In genomic region chr11:116787786-116788486, GRCh38 we compare ENCODE assay signal across 8 cellular contexts. TPM values are rescaled to one million over a fixed set of nuclear protein-coding genes. Genes with fewer than 3 reads are reported as not detected.
DNase-seq lines count a peak whose midpoint lies in the region; ATAC-seq and TF ChIP-seq lines count a peak whose summit lies in the region.

Gene ZPR1, minus strand, starts transcription at chr11:116788023. Its CDS starts 33 bp downstream, at chr11:116787990.

- peak within 1 kb of the TSS; percentile 93 for H3K4me3 ChIP-seq in CD4-positive, CD25-positive, alpha-beta regulatory T cell (ENCODE audit: low read depth, low read length)
- peak within 1 kb of the TSS; percentile 74 for H3K4me3 ChIP-seq in NT2/D1 (ENCODE audit: insufficient read length, low read depth)
- H3K4me3 ChIP-seq in endodermal cell (ENCODE audit: low read length): peak within 1 kb of the TSS; percentile 93

- peaks cover 23% of the 10 kb centered on the region for H3K36me3 Mint-ChIP-seq in CD4-positive, CD25-positive, alpha-beta regulatory T cell
- H3K36me3 Mint-ChIP-seq in endodermal cell (ENCODE audit: low read depth): peaks cover 41% of the 10 kb centered on the region

- H3K9me3 ChIP-seq in CD4-positive, CD25-positive, alpha-beta regulatory T cell (ENCODE audit: control insufficient read depth in 2 of 2, low read length in 2 of 2): no peaks in the 10 kb centered on the region
- H3K9me3 ChIP-seq in NT2/D1 (ENCODE audit: insufficient read depth, low read length) (no peaks in the 10 kb centered on the region), endodermal cell (ENCODE audit: control insufficient read depth, low read length) (no peaks in the 10 kb centered on the region)

- H3K27me3 ChIP-seq in CD4-positive, CD25-positive, alpha-beta regulatory T cell (ENCODE audit: control insufficient read depth, insufficient read depth, low read length): no peaks in the 10 kb centered on the region
- H3K27me3 ChIP-seq in NT2/D1 (ENCODE audit: insufficient read depth, insufficient read length): peaks cover 25% of the 10 kb centered on the region
- H3K27me3 ChIP-seq in endodermal cell (ENCODE audit: control insufficient read depth, insufficient read depth, low read length, poor library complexity, severe bottlenecking): peaks cover 6% of the 10 kb centered on the region

- ATAC-seq in CD4-positive, CD25-positive, alpha-beta regulatory T cell (ENCODE audit: low read depth in 2 of 2): peak; percentile 88 to 92
- ATAC-seq in GM19397 (IDR thresholded peaks at IDR 0.05; ENCODE audit: unreplicated experiment): peak; percentile 94
- peak; percentile 63 for ATAC-seq in HG03565 (IDR thresholded peaks at IDR 0.05; ENCODE audit: unreplicated experiment)

- peaks cover 12% of the 10 kb centered on the region for H3K27me3 Mint-ChIP-seq in CD4-positive, CD25-positive, alpha-beta regulatory T cell
- H3K27me3 Mint-ChIP-seq in endodermal cell (ENCODE audit: insufficient read depth): peaks cover 27% of the 10 kb centered on the region

- H3K4me3 Mint-ChIP-seq in CD4-positive, CD25-positive, alpha-beta regulatory T cell: peak within 1 kb of the TSS; percentile 94 to 99 (median 97)
- H3K4me3 Mint-ChIP-seq in endodermal cell: peak within 1 kb of the TSS; percentile 95

- TF ChIP-seq CTCF in endodermal cell (conservative IDR thresholded peaks at IDR 0.05): no peak

- peaks cover 36% of the 10 kb centered on the region for H3K36me3 ChIP-seq in CD4-positive, CD25-positive, alpha-beta regulatory T cell (ENCODE audit: control insufficient read depth, insufficient read depth, low read length)
- peaks cover 42% of the 10 kb centered on the region for H3K36me3 ChIP-seq in NT2/D1 (ENCODE audit: insufficient read depth, insufficient read length, low read length)
- H3K36me3 ChIP-seq in endodermal cell (ENCODE audit: control insufficient read depth, insufficient read depth, low read length): peaks cover 38% of the 10 kb centered on the region

- peak within 1 kb of the TSS; percentile 97 to 100 (median 99) for H3K27ac Mint-ChIP-seq in CD4-positive, CD25-positive, alpha-beta regulatory T cell
- H3K27ac Mint-ChIP-seq in endodermal cell: peak within 1 kb of the TSS; percentile 97

- no peaks in the 10 kb centered on the region for H3K9me3 Mint-ChIP-seq in CD4-positive, CD25-positive, alpha-beta regulatory T cell
- H3K9me3 Mint-ChIP-seq in endodermal cell: no peaks in the 10 kb centered on the region

- peak within 1 kb of the TSS; percentile 87 for H3K9ac ChIP-seq in NT2/D1 (ENCODE audit: insufficient read length, low read depth)
- peak within 1 kb of the TSS; percentile 66 for H3K9ac ChIP-seq in endodermal cell (ENCODE audit: extremely low read depth, low read length, poor library complexity, severe bottlenecking)

- peaks cover 14 to 64% (median 39%) of the 10 kb centered on the region in 4 donors for H3K4me1 Mint-ChIP-seq in CD4-positive, CD25-positive, alpha-beta regulatory T cell
- H3K4me1 Mint-ChIP-seq in endodermal cell: peaks cover 19% of the 10 kb centered on the region

- 1% methylated on average over 21 to 56 of the region's 56 CpGs for WGBS in endodermal cell (ENCODE audit: insufficient coverage in 1 of 2, insufficient read length in 1 of 2), 2 experiments

- H3K4me1 ChIP-seq in CD4-positive, CD25-positive, alpha-beta regulatory T cell (ENCODE audit: control insufficient read depth, insufficient read depth, low read length, poor library complexity, severe bottlenecking): peaks cover 27% of the 10 kb centered on the region
- H3K4me1 ChIP-seq in NT2/D1 (ENCODE audit: insufficient read depth, insufficient read length) (peaks cover 8% of the 10 kb centered on the region), endodermal cell (ENCODE audit: control insufficient read depth, insufficient read depth, low read length) (peaks cover 5% of the 10 kb centered on the region)

- peak within 1 kb of the TSS; percentile 77 for H3K27ac ChIP-seq in CD4-positive, CD25-positive, alpha-beta regulatory T cell (ENCODE audit: insufficient read depth, low read length, poor library complexity, severe bottlenecking)
- peak within 1 kb of the TSS; percentile 58 for H3K27ac ChIP-seq in endodermal cell (ENCODE audit: low read depth, low read length)

- DNase-seq in CD4-positive, CD25-positive, alpha-beta regulatory T cell: peak; percentile 87 to 89 (median 88)
- DNase-seq in NT2/D1 (ENCODE audit: low read depth, low spot score) (peak; percentile 27), endodermal cell (peak; percentile 88), mesenteric fat pad (ENCODE audit: low spot score) (peak; percentile 95)
- peak; percentile 65 for DNase-seq in activated CD8-positive, alpha-beta memory T cell treated with anti-CD3 and anti-CD28 coated beads, Interleukin-2, amount 50 U/mL, for 1 hour (ENCODE audit: extremely low read depth)
- DNase-seq in stimulated activated CD8-positive, alpha-beta memory T cell treated with anti-CD3 and anti-CD28 coated beads, Interleukin-15, amount 100 ng/mL, for 1 hour (ENCODE audit: low read depth): peak; percentile 81

RNA-seq across cellular contexts. Expression of gene ZPR1, which starts in this region (rescaled TPM):
- total RNA-seq in CD4-positive, CD25-positive, alpha-beta regulatory T cell: 99.8 TPM
- polyA plus RNA-seq in CD4-positive, CD25-positive, alpha-beta regulatory T cell: 10 to 100 TPM; 43.4 to 53.1 (median 44.5) TPM
- total RNA-seq in endodermal cell: 10 to 100 TPM; 59.2 to 63.4 TPM
- 59.6 TPM for polyA plus RNA-seq in endodermal cell (2013, experiment 1 of 2)
- 49.6 TPM for polyA plus RNA-seq in endodermal cell (2013, experiment 2 of 2)
- 79.1 TPM for total RNA-seq in mesenteric fat pad

Comparison
In these comparisons a context has a peak if more than half of its experiments do, and no peak if none do; other contexts are left out.
1. Peak in every context shown above with its lines: DNase-seq, ATAC-seq, H3K4me3 ChIP-seq and H3K27ac ChIP-seq.
2. DNase-seq: peak in every context shown above with its lines; median percentile 95 in mesenteric fat pad; 88 in CD4-positive, CD25-positive, alpha-beta regulatory T cell; 88 in endodermal cell; 81 in stimulated activated CD8-positive, alpha-beta memory T cell treated with anti-CD3 and anti-CD28 coated beads, Interleukin-15, amount 100 ng/mL, for 1 hour; 65 in activated CD8-positive, alpha-beta memory T cell treated with anti-CD3 and anti-CD28 coated beads, Interleukin-2, amount 50 U/mL, for 1 hour; 27 in NT2/D1.